8 cellular contexts compared by ENCODE assay signal in the genomic region with DNA sequence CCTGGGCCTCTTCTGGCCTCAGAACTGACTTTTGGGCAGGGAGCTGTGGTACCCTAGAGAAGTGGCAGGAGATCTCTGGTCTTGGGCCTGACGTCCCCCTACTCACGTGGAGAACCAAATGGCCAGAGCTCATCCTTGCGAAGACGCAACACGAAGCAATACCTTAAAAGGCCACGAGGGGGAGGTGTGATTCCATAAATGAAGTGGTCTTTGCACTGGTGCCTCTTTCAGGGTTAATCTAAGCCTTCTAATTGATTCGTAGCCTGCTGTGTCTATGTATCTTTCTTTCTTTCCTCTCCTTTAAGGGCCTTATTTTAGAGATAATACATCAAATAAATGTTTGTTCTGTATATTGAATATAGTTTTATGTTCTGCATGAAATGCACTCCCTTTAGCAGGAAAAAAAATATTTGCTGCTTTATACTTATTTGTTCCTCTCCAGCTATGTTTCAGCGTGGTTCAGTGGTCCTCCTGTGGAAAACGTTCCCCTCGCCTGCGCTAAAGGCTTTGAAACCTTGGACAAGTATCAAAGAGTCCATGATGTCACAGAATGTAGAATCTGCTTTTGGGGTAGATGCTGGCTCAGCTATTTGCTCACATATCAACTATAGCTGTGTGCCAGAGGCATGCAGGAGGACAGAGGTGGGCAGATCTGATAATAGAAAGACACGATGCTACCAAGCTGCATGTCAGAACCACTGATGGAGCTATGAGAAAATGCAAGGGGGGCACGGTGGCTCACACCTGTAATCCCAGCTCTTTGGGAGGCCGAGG. TPM values are rescaled to one million over a fixed set of nuclear protein-coding genes. Genes with fewer than 3 reads are reported as not detected.
DNase-seq lines count a peak whose midpoint lies in the region; ATAC-seq, FAIRE-seq and TF ChIP-seq lines count a peak whose summit lies in the region.

No MANE protein-coding gene starts in this region.

- peaks cover 8% of the 10 kb centered on the region for H3K9me3 ChIP-seq in WERI-Rb-1 (ENCODE audit: severe bottlenecking)

- H3K36me3 ChIP-seq in WERI-Rb-1 (no peaks in the 10 kb centered on the region), bronchial epithelial cell (ENCODE audit: control insufficient read depth, insufficient read depth, low read length) (no peaks in the 10 kb centered on the region), kidney epithelial cell (ENCODE audit: control insufficient read depth, insufficient read depth, low read length) (no peaks in the 10 kb centered on the region)

- FAIRE-seq in bronchial epithelial cell (lab: Jason Lieb, UNC) = no peak

- H3K27me3 ChIP-seq in WERI-Rb-1 (ENCODE audit: insufficient read depth, low read depth, severe bottlenecking) = no peaks in the 10 kb centered on the region
- H3K27me3 ChIP-seq in bronchial epithelial cell (ENCODE audit: control insufficient read depth, insufficient read depth, low read length) = no peaks in the 10 kb centered on the region
- H3K27me3 ChIP-seq in kidney epithelial cell (ENCODE audit: control insufficient read depth, insufficient read depth, low read length) = peaks cover 2% of the 10 kb centered on the region

- peak; percentile 66 for DNase-seq in NCI-H1436 (lab: John Stamatoyannopoulos, UW)
- no peak for DNase-seq in NCI-H1436 treated with DMSO at 0.1 percent for 48 hours (lab: John Stamatoyannopoulos, UW)
- peak; percentile 64 for DNase-seq in NCI-H2171 treated with DMSO at 0.1 percent for 48 hours (lab: John Stamatoyannopoulos, UW)
- DNase-seq in WERI-Rb-1 = peak; percentile 83
- peak; percentile 69 for DNase-seq in bronchial epithelial cell (ENCODE audit: low read depth)
- DNase-seq in kidney epithelial cell (ENCODE audit: low read depth) = peak; percentile 7
- peak; percentile 47 for DNase-seq in stimulated activated CD4-positive, alpha-beta T cell treated with anti-CD3 and anti-CD28 coated beads, Interleukin-2, amount 100 ng/mL, for 4 hours (ENCODE audit: low read depth)

- TF ChIP-seq CTCF in WERI-Rb-1 (IDR thresholded peaks at IDR 0.05; ENCODE audit: low read depth, low read length) (peak; percentile 77), bronchial epithelial cell (IDR thresholded peaks at IDR 0.05; ENCODE audit: insufficient read depth, low read length, severe bottlenecking) (peak; percentile 80), kidney epithelial cell (IDR thresholded peaks at IDR 0.05; ENCODE audit: insufficient read depth, low read length, poor library complexity, severe bottlenecking) (peak; percentile 76)

- peak overlapping the region; percentile 16; the same call in 1 of the 2 replicates for H3K27ac ChIP-seq in WERI-Rb-1

- peak; percentile 84 for ATAC-seq in HG02973 (IDR thresholded peaks at IDR 0.05; ENCODE audit: unreplicated experiment)

- H3K4me3 ChIP-seq in WERI-Rb-1 (ENCODE audit: low read depth, low read length) (no peak overlapping the region), bronchial epithelial cell (ENCODE audit: low read depth, low read length) (no peak overlapping the region), kidney epithelial cell (ENCODE audit: low read depth, low read length) (no peak overlapping the region)

RNA-seq across cellular contexts. Expression of a gene that starts 41.0 kb away (rescaled TPM):
- not detected in 2 replicates for total RNA-seq in bronchial epithelial cell
- total RNA-seq in kidney epithelial cell = not detected in 2 replicates
